ENCODE assay signal across 27 cellular contexts in the genomic region with DNA sequence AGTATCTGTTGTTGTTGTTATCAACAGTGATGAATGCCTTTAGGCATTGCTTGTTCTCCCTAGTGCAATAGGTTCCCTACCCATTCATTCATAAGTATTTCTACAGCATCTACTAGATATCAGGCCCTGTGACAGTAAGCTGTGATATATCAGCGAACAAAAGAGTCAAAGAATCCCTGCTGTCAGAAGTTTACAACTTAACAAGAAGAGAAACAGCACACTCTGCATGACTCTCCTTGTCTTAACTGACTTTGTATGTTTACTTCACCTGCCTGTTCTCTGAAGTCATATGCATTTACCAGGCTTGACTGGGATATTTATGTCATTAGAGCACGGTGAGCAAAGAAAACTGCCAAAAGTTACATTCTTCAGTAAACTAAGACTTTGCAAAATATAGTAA.
"Had no signal": no experiment of that assay in that cellular context is flagged by ENCODE, and none has a peak within 500 bp of the region (broad histone marks: within the 10 kb centered on the region; RNA-seq: fewer than 3 reads in every experiment).

No MANE protein-coding gene starts in this region.

- ATAC-seq: activated CD8-positive, alpha-beta T cell treated with anti-CD3 and anti-CD28 coated beads for 36 hours; activated naive CD8-positive, alpha-beta T cell treated with anti-CD3 and anti-CD28 coated beads, Interleukin-2, amount 50 U/mL, for 24 hours; activated T-cell treated with anti-CD3 and anti-CD28 coated beads, Interleukin-2, amount 50 U/mL, for 4 hours; activated T-helper 17 cell treated with anti-CD3 and anti-CD28 coated beads, Interleukin-2, amount 50 U/mL, for 72 hours; esophagus mucosa; heart right ventricle; naive thymus-derived CD8-positive, alpha-beta T cell; psoas muscle; stimulated activated effector memory CD8-positive, alpha-beta T cell treated with anti-CD3 and anti-CD28 coated beads, Interleukin-12 subunit alpha, Interleukin-12 subunit beta, amount 100 ng/mL, for 72 hours had no signal

- H3K9me3 Mint-ChIP-seq: activated CD8-positive, alpha-beta T cell treated with anti-CD3 and anti-CD28 coated beads for 36 hours; neural crest cell had no signal

- H3K36me3 Mint-ChIP-seq: immature natural killer cell; naive thymus-derived CD8-positive, alpha-beta T cell; stimulated activated effector memory CD8-positive, alpha-beta T cell treated with anti-CD3 and anti-CD28 coated beads, Interleukin-12 subunit alpha, Interleukin-12 subunit beta, amount 100 ng/mL, for 72 hours had no signal

- H3K36me3 ChIP-seq: heart right ventricle, sigmoid colon, upper lobe of left lung, vagina had no signal

- H3K4me1 Mint-ChIP-seq: activated naive CD8-positive, alpha-beta T cell treated with anti-CD3 and anti-CD28 coated beads, Interleukin-2, amount 50 U/mL, for 24 hours; activated T-helper 17 cell treated with anti-CD3 and anti-CD28 coated beads, Interleukin-2, amount 50 U/mL, for 72 hours; immature natural killer cell; naive thymus-derived CD8-positive, alpha-beta T cell; neural crest cell; stimulated activated effector memory CD8-positive, alpha-beta T cell treated with anti-CD3 and anti-CD28 coated beads, Interleukin-12 subunit alpha, Interleukin-12 subunit beta, amount 100 ng/mL, for 72 hours had no signal

- H3K27ac Mint-ChIP-seq: activated CD8-positive, alpha-beta T cell treated with anti-CD3 and anti-CD28 coated beads for 36 hours; activated naive CD8-positive, alpha-beta T cell treated with anti-CD3 and anti-CD28 coated beads, Interleukin-2, amount 50 U/mL, for 24 hours; activated T-helper 17 cell treated with anti-CD3 and anti-CD28 coated beads, Interleukin-2, amount 50 U/mL, for 72 hours; immature natural killer cell; naive thymus-derived CD8-positive, alpha-beta T cell; stimulated activated effector memory CD8-positive, alpha-beta T cell treated with anti-CD3 and anti-CD28 coated beads, Interleukin-12 subunit alpha, Interleukin-12 subunit beta, amount 100 ng/mL, for 72 hours; stimulated activated naive CD8-positive, alpha-beta T cell treated with anti-CD3 and anti-CD28 coated beads, Interleukin-15, Interleukin-2, amounts not matched to agents 100 ng/mL and 50 ng/mL, for 24 hours had no signal

- H2AFZ ChIP-seq: parathyroid adenoma had no signal

- H3K9me3 ChIP-seq: heart right ventricle, psoas muscle, sigmoid colon, upper lobe of left lung, vagina had no signal

- H3K27me3 Mint-ChIP-seq: activated CD8-positive, alpha-beta T cell treated with anti-CD3 and anti-CD28 coated beads for 36 hours; activated naive CD8-positive, alpha-beta T cell treated with anti-CD3 and anti-CD28 coated beads, Interleukin-2, amount 50 U/mL, for 24 hours; activated T-helper 17 cell treated with anti-CD3 and anti-CD28 coated beads, Interleukin-2, amount 50 U/mL, for 72 hours; naive thymus-derived CD8-positive, alpha-beta T cell; stimulated activated naive CD8-positive, alpha-beta T cell treated with anti-CD3 and anti-CD28 coated beads, Interleukin-15, Interleukin-2, amounts not matched to agents 100 ng/mL and 50 ng/mL, for 24 hours had no signal

- H3K4me3 ChIP-seq: heart right ventricle, psoas muscle, sigmoid colon, upper lobe of left lung, vagina had no signal

- H3K9ac ChIP-seq: parathyroid adenoma had no signal

- H3K27me3 ChIP-seq: heart right ventricle, sigmoid colon, upper lobe of left lung, vagina had no signal

- H3K4me3 Mint-ChIP-seq: activated CD8-positive, alpha-beta T cell treated with anti-CD3 and anti-CD28 coated beads for 36 hours; activated naive CD8-positive, alpha-beta T cell treated with anti-CD3 and anti-CD28 coated beads, Interleukin-2, amount 50 U/mL, for 24 hours; activated T-cell treated with anti-CD3 and anti-CD28 coated beads, Interleukin-2, amount 50 U/mL, for 4 hours; activated T-helper 17 cell treated with anti-CD3 and anti-CD28 coated beads, Interleukin-2, amount 50 U/mL, for 72 hours; immature natural killer cell; naive thymus-derived CD8-positive, alpha-beta T cell; neural crest cell; stimulated activated effector memory CD8-positive, alpha-beta T cell treated with anti-CD3 and anti-CD28 coated beads, Interleukin-12 subunit alpha, Interleukin-12 subunit beta, amount 100 ng/mL, for 72 hours; stimulated activated naive CD8-positive, alpha-beta T cell treated with anti-CD3 and anti-CD28 coated beads, Interleukin-15, Interleukin-2, amounts not matched to agents 100 ng/mL and 50 ng/mL, for 24 hours had no signal

- H3K79me2 ChIP-seq: parathyroid adenoma had no signal

- DNase-seq: activated CD4-positive, alpha-beta T cell treated with anti-CD3 and anti-CD28 coated beads for 1 hour; activated CD4-positive, alpha-beta T cell treated with anti-CD3 and anti-CD28 coated beads, Interleukin-2, amount 50 U/mL, for 1 hour; activated CD8-positive, alpha-beta T cell treated with anti-CD3 and anti-CD28 coated beads for 36 hours; activated gamma-delta T cell treated with Interleukin-2 at 50 U/mL for 16 hours; activated naive CD4-positive, alpha-beta T cell treated with anti-CD3 and anti-CD28 coated beads, Interleukin-2, amount 50 U/mL, for 16 hours; activated naive CD8-positive, alpha-beta T cell treated with anti-CD3 and anti-CD28 coated beads, Interleukin-2, amount 50 U/mL, for 24 hours; activated T-cell treated with anti-CD3 and anti-CD28 coated beads, Interleukin-2, amount 50 U/mL, for 4 hours; amygdala; central memory CD4-positive, alpha-beta T cell; foreskin fibroblast; heart right ventricle; immature natural killer cell; naive thymus-derived CD8-positive, alpha-beta T cell; occipital lobe; psoas muscle; sigmoid colon; small intestine; stimulated activated CD4-positive, alpha-beta T cell treated with anti-CD3 and anti-CD28 coated beads, Interleukin-4, amount 100 ng/mL, for 24 hours; T-helper 2 cell; upper lobe of left lung had no signal

- H3K27ac ChIP-seq: heart right ventricle, parathyroid adenoma, psoas muscle, sigmoid colon, upper lobe of left lung, vagina had no signal

- H3K4me1 ChIP-seq: heart right ventricle, parathyroid adenoma, psoas muscle, sigmoid colon, upper lobe of left lung, vagina had no signal
